ENCODE assay signal across 25 cellular contexts in the genomic region with DNA sequence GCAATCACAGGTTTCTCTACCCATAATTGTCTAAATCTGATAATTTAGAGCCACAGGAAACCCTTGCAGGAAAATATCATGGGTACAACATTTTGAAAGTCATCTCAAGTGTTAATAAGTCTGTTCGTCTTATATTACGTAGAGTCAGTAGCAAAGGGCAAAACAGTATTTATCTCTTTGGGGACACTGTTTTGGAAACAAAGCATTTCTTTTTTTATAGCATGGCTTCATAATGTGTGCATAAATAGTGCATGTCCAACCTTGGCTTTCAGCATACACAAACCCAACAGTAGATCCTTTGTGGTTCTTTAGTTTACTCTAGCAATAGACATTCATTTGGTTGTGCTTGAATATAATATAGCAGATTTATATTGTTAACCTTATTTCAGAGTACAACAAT. TPM values are rescaled to one million over a fixed set of nuclear protein-coding genes. Genes with fewer than 3 reads are reported as not detected.
"Had no signal": no experiment of that assay in that cellular context is flagged by ENCODE, and none has a peak within 500 bp of the region (broad histone marks: within the 10 kb centered on the region; RNA-seq: fewer than 3 reads in every experiment).

No MANE protein-coding gene starts in this region.

- ATAC-seq: activated T-helper 17 cell treated with anti-CD3 and anti-CD28 coated beads, Interleukin-2, amount 50 U/mL, for 72 hours; esophagus mucosa; WTC11 had no signal

- H3K4me1 ChIP-seq: parathyroid adenoma, sigmoid colon, testis, uterus had no signal

- FAIRE-seq: endothelial cell of umbilical vein, kidney had no signal

- H2AFZ ChIP-seq: parathyroid adenoma had no signal

- H3K27ac ChIP-seq: parathyroid adenoma, sigmoid colon, testis, uterus had no signal

- H3K9ac ChIP-seq: parathyroid adenoma had no signal

- H3K4me3 ChIP-seq: gastrocnemius medialis, sigmoid colon, testis, uterus had no signal

- H3K36me3 ChIP-seq: gastrocnemius medialis, sigmoid colon, uterus had no signal

- H3K27me3 ChIP-seq: gastrocnemius medialis, sigmoid colon, testis, uterus had no signal

- DNase-seq: activated CD4-positive, alpha-beta T cell treated with anti-CD3 and anti-CD28 coated beads, Interleukin-2, amount 50 U/mL, for 4 hours; activated CD8-positive, alpha-beta memory T cell treated with anti-CD3 and anti-CD28 coated beads for 24 hours; activated CD8-positive, alpha-beta memory T cell treated with anti-CD3 and anti-CD28 coated beads, Interleukin-2, amount 50 U/mL, for 4 hours; activated T-cell treated with anti-CD3 and anti-CD28 coated beads, Interleukin-2, amount 50 U/mL, for 24 hours; aorta; central memory CD4-positive, alpha-beta T cell; effector memory CD4-positive, alpha-beta T cell; gastrocnemius medialis; head of caudate nucleus; kidney; nucleus accumbens; sigmoid colon; stimulated activated CD4-positive, alpha-beta T cell treated with anti-CD3 and anti-CD28 coated beads, Interleukin-2, amount 100 ng/mL, for 48 hours; stimulated activated CD8-positive, alpha-beta memory T cell treated with anti-CD3 and anti-CD28 coated beads, Interleukin-4, amount 100 ng/mL, for 48 hours; stimulated activated naive B cell treated with anti-CD40 and anti-IgM and Interleukin-4, amounts not matched to agents 10 μg/mL and 1 μg/mL and 100 μg/mL, for 72 hours; T-helper 9 cell; testis; trophoblast cell; uterus had no signal

- H3K79me2 ChIP-seq: parathyroid adenoma had no signal

- H3K9me3 ChIP-seq: gastrocnemius medialis, sigmoid colon, testis, uterus had no signal

RNA-seq across cellular contexts. Expression of a gene that starts 24.0 kb away (rescaled TPM):
- total RNA-seq: activated T-helper 17 cell treated with anti-CD3 and anti-CD28 coated beads, Interleukin-2, amount 50 U/mL, for 72 hours; T-helper 1 cell treated with Interleukin-12 subunit alpha and Interleukin-12 subunit beta and Interleukin-4 antibody, amounts not matched to agents 30 ng/mL and 1 ng/mL, for 36 hours had no signal
